ENCODE assay signal across 11 cellular contexts in the genomic region with DNA sequence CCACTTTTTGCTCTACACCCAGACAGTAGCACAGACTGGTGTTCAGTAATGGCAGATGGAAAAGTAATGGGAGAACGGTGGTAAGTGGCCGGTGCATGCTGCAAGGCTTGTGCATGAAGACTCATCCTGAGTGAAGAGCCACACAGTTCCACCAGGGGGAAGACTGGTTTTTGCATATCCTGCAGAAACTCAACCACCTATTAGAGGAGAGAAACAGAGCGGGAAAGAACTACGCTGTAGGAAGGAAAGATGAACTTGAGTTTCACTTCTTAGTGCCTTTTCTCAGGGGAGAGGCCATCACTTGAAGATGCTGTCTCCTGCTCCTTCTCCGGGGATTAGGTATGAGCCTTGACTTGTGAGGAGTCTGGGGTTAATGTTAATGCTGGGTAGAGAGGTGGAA. TPM values are rescaled to one million over a fixed set of nuclear protein-coding genes. Genes with fewer than 3 reads are reported as not detected.
A peak's percentile ranks its signal among the peaks of the same experiment; 100 is the strongest.
DNase-seq lines count a peak whose midpoint lies in the region; ATAC-seq, FAIRE-seq and TF ChIP-seq lines count a peak whose summit lies in the region.
"Had no signal": no experiment of that assay in that cellular context is flagged by ENCODE, and none has a peak within 500 bp of the region (broad histone marks: within the 10 kb centered on the region; RNA-seq: fewer than 3 reads in every experiment).

No MANE protein-coding gene starts in this region.

- H3K4me1 ChIP-seq in pancreas, result peaks cover 9 to 18% (median 12%) of the 10 kb centered on the region in 3 donors

- intact Hi-C loops in pancreas (cut with DNase I), result no loop called here

- WGBS in pancreas, 2 donors, result 36 to 37% methylated on average over 5 of the region's 5 CpGs

- ATAC-seq in pancreas, result peak; percentile 72 to 83 (median 77)

- H3K36me3 ChIP-seq in pancreas, result no peaks in the 10 kb centered on the region
- H3K36me3 ChIP-seq: ovary had no signal

- H3K9me3 ChIP-seq in pancreas, result no peaks in the 10 kb centered on the region
- H3K9me3 ChIP-seq: ovary had no signal

- peak; percentile 2 for DNase-seq in NCI-H2171 treated with DMSO at 0.1 percent for 48 hours (lab: John Stamatoyannopoulos, UW)
- no peak for DNase-seq in NCI-H2171 (lab: John Stamatoyannopoulos, UW)
- peak; percentile 54 for DNase-seq in NB4 (ENCODE audit: low read depth)
- peak; percentile 51 for DNase-seq in dermis blood vessel endothelial cell
- DNase-seq in pancreas, result peak in 3 of 6 donors; percentile 41 to 68 (median 51)
- DNase-seq in GM10266 (ENCODE audit: extremely low spot score), result no peak
- no peak for DNase-seq in GM10248 (ENCODE audit: extremely low spot score)
- no peak for DNase-seq in amniotic stem cell (lab: John Stamatoyannopoulos, UW)
- DNase-seq: CD4-positive, alpha-beta memory T cell; ovary had no signal

- H3K4me3 ChIP-seq in NB4 (ENCODE audit: low read depth, low read length), result no peak overlapping the region
- peak overlapping the region in 3 of 4 donors; percentile 17 to 35 (median 31) for H3K4me3 ChIP-seq in pancreas
- H3K4me3 ChIP-seq: ovary had no signal

- H3K27ac ChIP-seq in pancreas, result peak overlapping the region in 2 of 4 donors; percentile 77 to 85
- H3K27ac ChIP-seq: ovary had no signal

- POLR2A ChIA-PET in GM10248 (lab: Yijun Ruan, JAX), result no interaction called here

- no peak for TF ChIP-seq POLR2A in NB4 (IDR thresholded peaks at IDR 0.05; ENCODE audit: extremely low read depth, insufficient read length)

- FAIRE-seq in pancreas (lab: Jason Lieb, UNC), result no peak

- H3K27me3 ChIP-seq in pancreas, result no peaks in the 10 kb centered on the region
- H3K27me3 ChIP-seq: ovary had no signal

- TF ChIP-seq CTCF in NB4 (IDR thresholded peaks at IDR 0.05; ENCODE audit: low read depth, low read length) (no peak), pancreas (IDR thresholded peaks at IDR 0.05) (peak; percentile 6 to 43 (median 22)), GM10266 (IDR thresholded peaks at IDR 0.05; ENCODE audit: control insufficient read depth, insufficient read depth, low read depth, missing control alignments) (no peak), GM10248 (IDR thresholded peaks at IDR 0.05; ENCODE audit: control extremely low read depth, extremely low read depth, low read depth, missing control alignments) (no peak)

- CTCF ChIA-PET in GM10248 (lab: Yijun Ruan, JAX), result no interaction called here

RNA-seq across cellular contexts. Expression of a gene that starts 9.4 kb away (rescaled TPM):
- total RNA-seq in dermis blood vessel endothelial cell (0.51 and 1.4 TPM in 2 replicates), pancreas (1,000 to 10,000 TPM in 3 of 6 donors, 100 to 1,000 TPM in 3; 341 to 5,218 (median 1,762) TPM)
- 1,000 to 10,000 TPM in 1 of 2 donors, 100 to 1,000 TPM in 1; 986 to 1,801 TPM for polyA plus RNA-seq in pancreas
- total RNA-seq: CD4-positive, alpha-beta memory T cell; Right ventricle myocardium inferior had no signal
- polyA plus RNA-seq: CD4-positive, alpha-beta memory T cell; ovary had no signal

RNA-seq across cellular contexts. Expression of a gene that starts 31.0 kb away (rescaled TPM):
- total RNA-seq in dermis blood vessel endothelial cell, result 20.6 and 36.8 TPM in 2 replicates
- total RNA-seq in pancreas, result 10 to 100 TPM; 33.1 to 44.8 (median 36.2) TPM
- polyA plus RNA-seq in pancreas, result 10 to 100 TPM; 13.3 to 16.6 TPM

Comparison
In these comparisons a context has a peak if more than half of its experiments do, and no peak if none do; other contexts are left out.
1. DNase-seq: peak in NCI-H2171 treated with DMSO at 0.1 percent for 48 hours (single experiment), NB4 (single experiment) and dermis blood vessel endothelial cell (single experiment); none in NCI-H2171 (single experiment), GM10266 (single experiment), GM10248 (single experiment) and amniotic stem cell (single experiment).
2. CTCF ChIP-seq: peak in pancreas (4 of 4); none in NB4 (single experiment), GM10266 (single experiment) and GM10248 (single experiment).
3. RNA of a gene that starts 9.4 kb away (total RNA-seq): 341 to 5,218 TPM in pancreas; 0.51 to 1.4 TPM in dermis blood vessel endothelial cell; every median in the first group is over 100 times any median in the second.